ENCODE assay signal across 22 cellular contexts in the genomic region with DNA sequence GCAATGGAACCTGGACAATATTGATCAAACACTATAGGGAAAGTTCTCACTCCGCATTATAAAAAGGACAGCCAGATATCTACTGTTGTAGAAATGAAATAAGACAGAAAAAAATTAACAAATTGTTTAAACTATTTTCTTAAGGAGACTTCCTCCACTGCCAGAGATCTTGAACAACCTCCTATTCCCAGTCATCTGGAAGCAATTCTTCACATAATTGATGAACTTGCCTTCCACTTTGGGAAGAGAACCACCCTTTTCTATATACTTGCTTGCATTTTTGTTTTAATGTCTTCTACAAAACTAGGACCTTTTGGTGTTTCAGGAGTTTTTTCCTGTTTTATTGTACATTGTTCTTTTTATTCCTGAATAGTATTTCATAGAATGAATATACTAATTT.
"Had no signal": no experiment of that assay in that cellular context is flagged by ENCODE, and none has a peak within 500 bp of the region (broad histone marks: within the 10 kb centered on the region; RNA-seq: fewer than 3 reads in every experiment).

No MANE protein-coding gene starts in this region.

- H3K36me3 ChIP-seq: colonic mucosa, esophagus squamous epithelium, gastrocnemius medialis, heart right ventricle, left lung, lower lobe of right lung had no signal

- H3K4me3 ChIP-seq: colonic mucosa, esophagus squamous epithelium, gastrocnemius medialis, heart right ventricle, left lung, lower lobe of right lung, mucosa of descending colon had no signal

- H3K4me1 ChIP-seq: colonic mucosa, gastrocnemius medialis, heart right ventricle, left lung, lower lobe of right lung had no signal

- H3K9me3 ChIP-seq: colonic mucosa, esophagus squamous epithelium, gastrocnemius medialis, left lung, lower lobe of right lung, mucosa of descending colon had no signal

- H3K27me3 ChIP-seq: colonic mucosa, esophagus squamous epithelium, gastrocnemius medialis, heart right ventricle, left lung had no signal

- DNase-seq: colonic mucosa; cortex of kidney; effector CD8-positive, alpha-beta T cell; effector memory CD8-positive, alpha-beta T cell; endodermal cell; erythroblast; esophagus squamous epithelium; foreskin melanocyte; gastrocnemius medialis; glutamatergic neuron; head of caudate nucleus; heart right ventricle; hippocampal formation; left cardiac atrium; left lung; left ventricle myocardium superior; lower lobe of right lung; mesenchymal stem cell; mucosa of descending colon; naive B cell; naive thymus-derived CD8-positive, alpha-beta T cell had no signal

- H3K27ac ChIP-seq: colonic mucosa, epithelial cell of prostate, esophagus squamous epithelium, gastrocnemius medialis, heart right ventricle, left lung, lower lobe of right lung had no signal
